In the genomic region with DNA sequence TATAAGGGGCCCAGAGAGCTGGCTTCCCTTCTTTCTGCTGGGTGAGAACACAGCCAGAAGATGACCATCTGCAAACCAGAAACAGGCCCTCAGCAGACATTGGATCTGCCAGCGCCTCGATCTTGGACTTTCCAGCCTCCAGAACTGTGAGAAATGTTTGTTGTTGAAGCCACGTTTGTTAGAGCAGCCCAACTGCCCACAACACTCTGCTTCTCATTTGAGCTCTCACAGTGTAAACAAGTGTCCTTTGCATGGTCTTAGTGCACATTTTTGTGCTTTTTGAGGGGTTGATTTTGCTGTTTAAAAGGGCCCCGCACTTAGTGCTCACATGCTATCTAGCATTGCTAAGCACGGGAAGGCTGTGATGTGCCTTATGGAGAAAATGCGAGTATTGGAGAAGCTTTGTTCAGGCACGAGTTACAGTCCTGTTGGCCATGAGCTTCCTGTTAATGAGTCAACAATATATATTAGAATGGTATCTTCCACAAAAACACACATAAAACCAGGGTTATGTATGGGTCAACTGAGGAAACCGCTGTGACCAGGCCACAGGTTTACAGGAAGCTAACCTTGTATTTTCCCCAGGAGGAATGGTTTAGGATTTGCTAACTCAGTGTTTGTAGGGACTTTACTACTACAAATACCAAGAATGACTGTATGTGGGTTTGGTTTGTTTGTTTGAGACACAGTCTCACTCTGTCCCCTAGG, we compare ENCODE assay signal across 1 cellular context.
A peak's percentile ranks its signal among the peaks of the same experiment; 100 is the strongest.
TF ChIP-seq lines count a peak whose summit lies in the region.

No MANE protein-coding gene starts in this region.

TF ChIP-seq in K562, 482 proteins besides CTCF, POLR2A, EP300 and RAD21 (continued from another document):
- TF ChIP-seq, protein P1, sequence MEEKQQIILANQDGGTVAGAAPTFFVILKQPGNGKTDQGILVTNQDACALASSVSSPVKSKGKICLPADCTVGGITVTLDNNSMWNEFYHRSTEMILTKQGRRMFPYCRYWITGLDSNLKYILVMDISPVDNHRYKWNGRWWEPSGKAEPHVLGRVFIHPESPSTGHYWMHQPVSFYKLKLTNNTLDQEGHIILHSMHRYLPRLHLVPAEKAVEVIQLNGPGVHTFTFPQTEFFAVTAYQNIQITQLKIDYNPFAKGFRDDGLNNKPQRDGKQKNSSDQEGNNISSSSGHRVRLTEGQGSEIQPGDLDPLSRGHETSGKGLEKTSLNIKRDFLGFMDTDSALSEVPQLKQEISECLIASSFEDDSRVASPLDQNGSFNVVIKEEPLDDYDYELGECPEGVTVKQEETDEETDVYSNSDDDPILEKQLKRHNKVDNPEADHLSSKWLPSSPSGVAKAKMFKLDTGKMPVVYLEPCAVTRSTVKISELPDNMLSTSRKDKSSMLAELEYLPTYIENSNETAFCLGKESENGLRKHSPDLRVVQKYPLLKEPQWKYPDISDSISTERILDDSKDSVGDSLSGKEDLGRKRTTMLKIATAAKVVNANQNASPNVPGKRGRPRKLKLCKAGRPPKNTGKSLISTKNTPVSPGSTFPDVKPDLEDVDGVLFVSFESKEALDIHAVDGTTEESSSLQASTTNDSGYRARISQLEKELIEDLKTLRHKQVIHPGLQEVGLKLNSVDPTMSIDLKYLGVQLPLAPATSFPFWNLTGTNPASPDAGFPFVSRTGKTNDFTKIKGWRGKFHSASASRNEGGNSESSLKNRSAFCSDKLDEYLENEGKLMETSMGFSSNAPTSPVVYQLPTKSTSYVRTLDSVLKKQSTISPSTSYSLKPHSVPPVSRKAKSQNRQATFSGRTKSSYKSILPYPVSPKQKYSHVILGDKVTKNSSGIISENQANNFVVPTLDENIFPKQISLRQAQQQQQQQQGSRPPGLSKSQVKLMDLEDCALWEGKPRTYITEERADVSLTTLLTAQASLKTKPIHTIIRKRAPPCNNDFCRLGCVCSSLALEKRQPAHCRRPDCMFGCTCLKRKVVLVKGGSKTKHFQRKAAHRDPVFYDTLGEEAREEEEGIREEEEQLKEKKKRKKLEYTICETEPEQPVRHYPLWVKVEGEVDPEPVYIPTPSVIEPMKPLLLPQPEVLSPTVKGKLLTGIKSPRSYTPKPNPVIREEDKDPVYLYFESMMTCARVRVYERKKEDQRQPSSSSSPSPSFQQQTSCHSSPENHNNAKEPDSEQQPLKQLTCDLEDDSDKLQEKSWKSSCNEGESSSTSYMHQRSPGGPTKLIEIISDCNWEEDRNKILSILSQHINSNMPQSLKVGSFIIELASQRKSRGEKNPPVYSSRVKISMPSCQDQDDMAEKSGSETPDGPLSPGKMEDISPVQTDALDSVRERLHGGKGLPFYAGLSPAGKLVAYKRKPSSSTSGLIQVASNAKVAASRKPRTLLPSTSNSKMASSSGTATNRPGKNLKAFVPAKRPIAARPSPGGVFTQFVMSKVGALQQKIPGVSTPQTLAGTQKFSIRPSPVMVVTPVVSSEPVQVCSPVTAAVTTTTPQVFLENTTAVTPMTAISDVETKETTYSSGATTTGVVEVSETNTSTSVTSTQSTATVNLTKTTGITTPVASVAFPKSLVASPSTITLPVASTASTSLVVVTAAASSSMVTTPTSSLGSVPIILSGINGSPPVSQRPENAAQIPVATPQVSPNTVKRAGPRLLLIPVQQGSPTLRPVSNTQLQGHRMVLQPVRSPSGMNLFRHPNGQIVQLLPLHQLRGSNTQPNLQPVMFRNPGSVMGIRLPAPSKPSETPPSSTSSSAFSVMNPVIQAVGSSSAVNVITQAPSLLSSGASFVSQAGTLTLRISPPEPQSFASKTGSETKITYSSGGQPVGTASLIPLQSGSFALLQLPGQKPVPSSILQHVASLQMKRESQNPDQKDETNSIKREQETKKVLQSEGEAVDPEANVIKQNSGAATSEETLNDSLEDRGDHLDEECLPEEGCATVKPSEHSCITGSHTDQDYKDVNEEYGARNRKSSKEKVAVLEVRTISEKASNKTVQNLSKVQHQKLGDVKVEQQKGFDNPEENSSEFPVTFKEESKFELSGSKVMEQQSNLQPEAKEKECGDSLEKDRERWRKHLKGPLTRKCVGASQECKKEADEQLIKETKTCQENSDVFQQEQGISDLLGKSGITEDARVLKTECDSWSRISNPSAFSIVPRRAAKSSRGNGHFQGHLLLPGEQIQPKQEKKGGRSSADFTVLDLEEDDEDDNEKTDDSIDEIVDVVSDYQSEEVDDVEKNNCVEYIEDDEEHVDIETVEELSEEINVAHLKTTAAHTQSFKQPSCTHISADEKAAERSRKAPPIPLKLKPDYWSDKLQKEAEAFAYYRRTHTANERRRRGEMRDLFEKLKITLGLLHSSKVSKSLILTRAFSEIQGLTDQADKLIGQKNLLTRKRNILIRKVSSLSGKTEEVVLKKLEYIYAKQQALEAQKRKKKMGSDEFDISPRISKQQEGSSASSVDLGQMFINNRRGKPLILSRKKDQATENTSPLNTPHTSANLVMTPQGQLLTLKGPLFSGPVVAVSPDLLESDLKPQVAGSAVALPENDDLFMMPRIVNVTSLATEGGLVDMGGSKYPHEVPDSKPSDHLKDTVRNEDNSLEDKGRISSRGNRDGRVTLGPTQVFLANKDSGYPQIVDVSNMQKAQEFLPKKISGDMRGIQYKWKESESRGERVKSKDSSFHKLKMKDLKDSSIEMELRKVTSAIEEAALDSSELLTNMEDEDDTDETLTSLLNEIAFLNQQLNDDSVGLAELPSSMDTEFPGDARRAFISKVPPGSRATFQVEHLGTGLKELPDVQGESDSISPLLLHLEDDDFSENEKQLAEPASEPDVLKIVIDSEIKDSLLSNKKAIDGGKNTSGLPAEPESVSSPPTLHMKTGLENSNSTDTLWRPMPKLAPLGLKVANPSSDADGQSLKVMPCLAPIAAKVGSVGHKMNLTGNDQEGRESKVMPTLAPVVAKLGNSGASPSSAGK (IDR thresholded peaks at IDR 0.05): peak; percentile 65
- no peak for TF ChIP-seq ZNF175 (CRISPR knock-in tag; IDR thresholded peaks at IDR 0.05; ENCODE audit: low read depth)
- TF ChIP-seq MCM2 (IDR thresholded peaks at IDR 0.05; ENCODE audit: low read depth): no peak
- TF ChIP-seq, protein P2, sequence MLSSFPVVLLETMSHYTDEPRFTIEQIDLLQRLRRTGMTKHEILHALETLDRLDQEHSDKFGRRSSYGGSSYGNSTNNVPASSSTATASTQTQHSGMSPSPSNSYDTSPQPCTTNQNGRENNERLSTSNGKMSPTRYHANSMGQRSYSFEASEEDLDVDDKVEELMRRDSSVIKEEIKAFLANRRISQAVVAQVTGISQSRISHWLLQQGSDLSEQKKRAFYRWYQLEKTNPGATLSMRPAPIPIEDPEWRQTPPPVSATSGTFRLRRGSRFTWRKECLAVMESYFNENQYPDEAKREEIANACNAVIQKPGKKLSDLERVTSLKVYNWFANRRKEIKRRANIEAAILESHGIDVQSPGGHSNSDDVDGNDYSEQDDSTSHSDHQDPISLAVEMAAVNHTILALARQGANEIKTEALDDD (IDR thresholded peaks at IDR 0.05): peak; percentile 89; the same call in 1 of the 2 replicates
- TF ChIP-seq CHD2 (IDR thresholded peaks at IDR 0.05; ENCODE audit: low read depth, low read length): no peak
- TF ChIP-seq, protein P3, sequence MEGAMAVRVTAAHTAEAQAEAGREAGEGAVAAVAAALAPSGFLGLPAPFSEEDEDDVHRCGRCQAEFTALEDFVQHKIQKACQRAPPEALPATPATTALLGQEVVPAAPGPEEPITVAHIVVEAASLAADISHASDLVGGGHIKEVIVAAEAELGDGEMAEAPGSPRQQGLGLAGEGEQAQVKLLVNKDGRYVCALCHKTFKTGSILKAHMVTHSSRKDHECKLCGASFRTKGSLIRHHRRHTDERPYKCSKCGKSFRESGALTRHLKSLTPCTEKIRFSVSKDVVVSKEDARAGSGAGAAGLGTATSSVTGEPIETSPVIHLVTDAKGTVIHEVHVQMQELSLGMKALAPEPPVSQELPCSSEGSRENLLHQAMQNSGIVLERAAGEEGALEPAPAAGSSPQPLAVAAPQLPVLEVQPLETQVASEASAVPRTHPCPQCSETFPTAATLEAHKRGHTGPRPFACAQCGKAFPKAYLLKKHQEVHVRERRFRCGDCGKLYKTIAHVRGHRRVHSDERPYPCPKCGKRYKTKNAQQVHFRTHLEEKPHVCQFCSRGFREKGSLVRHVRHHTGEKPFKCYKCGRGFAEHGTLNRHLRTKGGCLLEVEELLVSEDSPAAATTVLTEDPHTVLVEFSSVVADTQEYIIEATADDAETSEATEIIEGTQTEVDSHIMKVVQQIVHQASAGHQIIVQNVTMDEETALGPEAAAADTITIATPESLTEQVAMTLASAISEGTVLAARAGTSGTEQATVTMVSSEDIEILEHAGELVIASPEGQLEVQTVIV (CRISPR knock-in tag; IDR thresholded peaks at IDR 0.05; ENCODE audit: borderline replicate concordance): no peak
- TF ChIP-seq, protein P4, sequence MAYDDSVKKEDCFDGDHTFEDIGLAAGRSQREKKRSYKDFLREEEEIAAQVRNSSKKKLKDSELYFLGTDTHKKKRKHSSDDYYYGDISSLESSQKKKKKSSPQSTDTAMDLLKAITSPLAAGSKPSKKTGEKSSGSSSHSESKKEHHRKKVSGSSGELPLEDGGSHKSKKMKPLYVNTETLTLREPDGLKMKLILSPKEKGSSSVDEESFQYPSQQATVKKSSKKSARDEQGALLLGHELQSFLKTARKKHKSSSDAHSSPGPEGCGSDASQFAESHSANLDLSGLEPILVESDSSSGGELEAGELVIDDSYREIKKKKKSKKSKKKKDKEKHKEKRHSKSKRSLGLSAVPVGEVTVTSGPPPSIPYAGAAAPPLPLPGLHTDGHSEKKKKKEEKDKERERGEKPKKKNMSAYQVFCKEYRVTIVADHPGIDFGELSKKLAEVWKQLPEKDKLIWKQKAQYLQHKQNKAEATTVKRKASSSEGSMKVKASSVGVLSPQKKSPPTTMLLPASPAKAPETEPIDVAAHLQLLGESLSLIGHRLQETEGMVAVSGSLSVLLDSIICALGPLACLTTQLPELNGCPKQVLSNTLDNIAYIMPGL (CRISPR knock-in tag; IDR thresholded peaks at IDR 0.05): no peak
- TF ChIP-seq L3MBTL2 (IDR thresholded peaks at IDR 0.05): peak; percentile 35; the same call in 1 of the 2 replicates
